In genomic region chr2:24222946-24223345, GRCh38 we compare ENCODE assay signal across 29 cellular contexts. TPM values are rescaled to one million over a fixed set of nuclear protein-coding genes. Genes with fewer than 3 reads are reported as not detected.
"Had no signal": no experiment of that assay in that cellular context is flagged by ENCODE, and none has a peak within 500 bp of the region (broad histone marks: within the 10 kb centered on the region; RNA-seq: fewer than 3 reads in every experiment).

No MANE protein-coding gene starts in this region.

- H3K9me3 ChIP-seq: gastroesophageal sphincter, heart left ventricle, left lung, lower lobe of right lung, mucosa of descending colon had no signal

- H3K4me1 Mint-ChIP-seq: immature natural killer cell had no signal

- H2AFZ ChIP-seq: hepatocyte had no signal

- H3K4me3 ChIP-seq: coronary artery, dorsolateral prefrontal cortex, gastroesophageal sphincter, heart left ventricle, hepatocyte, left lung, lower lobe of right lung, mucosa of descending colon had no signal

- H3K27ac ChIP-seq: coronary artery, dorsolateral prefrontal cortex, epithelial cell of prostate, foreskin keratinocyte, gastroesophageal sphincter, heart left ventricle, hepatocyte, left lung, lower lobe of right lung had no signal

- H3K9me3 Mint-ChIP-seq: immature natural killer cell, mesothelial cell of epicardium, naive B cell had no signal

- H3K4me1 ChIP-seq: foreskin keratinocyte, gastroesophageal sphincter, heart left ventricle, left lung, lower lobe of right lung had no signal

- H3K4me3 Mint-ChIP-seq: immature natural killer cell, mesothelial cell of epicardium, naive B cell had no signal

- H3K27ac Mint-ChIP-seq: mesothelial cell of epicardium had no signal

- H3K27me3 Mint-ChIP-seq: naive B cell had no signal

- H3K36me3 Mint-ChIP-seq: mesothelial cell of epicardium had no signal

- FAIRE-seq: colon, endometrium, frontal cortex, kidney had no signal

- H3K27me3 ChIP-seq: dorsolateral prefrontal cortex, foreskin keratinocyte, gastroesophageal sphincter, heart left ventricle, hepatocyte, left lung had no signal

- H3K4me2 ChIP-seq: hepatocyte had no signal

- H3K79me2 ChIP-seq: hepatocyte had no signal

- ATAC-seq: esophagus mucosa, foreskin keratinocyte, gastroesophageal sphincter, heart left ventricle, left cardiac atrium, left lung, left ventricle myocardium superior, lower lobe of right lung, mucosa of descending colon had no signal

- DNase-seq: dermis blood vessel endothelial cell; dorsolateral prefrontal cortex; effector CD4-positive, alpha-beta T cell; effector memory CD4-positive, alpha-beta T cell; erythroblast; foreskin keratinocyte; heart left ventricle; hypothalamus; immature natural killer cell; islet precursor cell; kidney; kidney glomerular epithelial cell; left cardiac atrium; left ventricle myocardium superior; lower lobe of right lung; mesenchymal stem cell; mucosa of descending colon; naive B cell had no signal

RNA-seq across cellular contexts. Expression of gene FAM228A, which starts 48.1 kb away (rescaled TPM):
- total RNA-seq: dermis blood vessel endothelial cell, esophagus mucosa, myocyte had no signal
- polyA plus RNA-seq: hepatocyte had no signal
